Comparison of ENCODE assay signal across 25 cellular contexts in genomic region chr1:107997846-107998245, GRCh38. TPM values are rescaled to one million over a fixed set of nuclear protein-coding genes. Genes with fewer than 3 reads are reported as not detected.
"Had no signal": no experiment of that assay in that cellular context is flagged by ENCODE, and none has a peak within 500 bp of the region (broad histone marks: within the 10 kb centered on the region; RNA-seq: fewer than 3 reads in every experiment).

No MANE protein-coding gene starts in this region.

- DNase-seq: colonic mucosa; cortex of kidney; dermis blood vessel endothelial cell; dorsolateral prefrontal cortex; effector CD4-positive, alpha-beta T cell; effector CD8-positive, alpha-beta T cell; effector memory CD4-positive, alpha-beta T cell; effector memory CD8-positive, alpha-beta T cell; endodermal cell; erythroblast; esophagus squamous epithelium; foreskin keratinocyte; foreskin melanocyte; gastrocnemius medialis; glutamatergic neuron; head of caudate nucleus; heart left ventricle; heart right ventricle had no signal

- H3K79me2 ChIP-seq: hepatocyte had no signal

- ATAC-seq: effector memory CD8-positive, alpha-beta T cell; esophagus mucosa; foreskin keratinocyte; gastrocnemius medialis; gastroesophageal sphincter; heart left ventricle; heart right ventricle had no signal

- H3K4me1 ChIP-seq: colonic mucosa, foreskin keratinocyte, gastrocnemius medialis had no signal

- H3K27ac ChIP-seq: colonic mucosa, coronary artery, dorsolateral prefrontal cortex, epithelial cell of prostate, esophagus muscularis mucosa, esophagus squamous epithelium, foreskin keratinocyte, gastrocnemius medialis, gastroesophageal sphincter, heart left ventricle, heart right ventricle, hepatocyte had no signal

- H3K27me3 ChIP-seq: colonic mucosa, esophagus squamous epithelium, foreskin keratinocyte, gastrocnemius medialis, heart left ventricle, hepatocyte had no signal

- H3K4me3 ChIP-seq: colonic mucosa, coronary artery, dorsolateral prefrontal cortex, esophagus muscularis mucosa, esophagus squamous epithelium, gastrocnemius medialis, gastroesophageal sphincter, heart left ventricle, heart right ventricle, hepatocyte had no signal

- H3K4me2 ChIP-seq: hepatocyte had no signal

- H2AFZ ChIP-seq: hepatocyte had no signal

- H3K36me3 ChIP-seq: colonic mucosa, esophagus muscularis mucosa, esophagus squamous epithelium, gastrocnemius medialis, gastroesophageal sphincter, heart left ventricle, heart right ventricle had no signal

- H3K9me3 ChIP-seq: colonic mucosa, esophagus muscularis mucosa, esophagus squamous epithelium, gastrocnemius medialis, gastroesophageal sphincter, heart left ventricle, heart right ventricle had no signal

RNA-seq across cellular contexts. Expression of gene VAV3, which starts 32.9 kb away (rescaled TPM):
- total RNA-seq: fibroblast of lung had no signal
- polyA plus RNA-seq: fibroblast of lung had no signal
